ENCODE assay signal across 9 cellular contexts in genomic region chr1:37752583-37753471, GRCh38. TPM values are rescaled to one million over a fixed set of nuclear protein-coding genes. Genes with fewer than 3 reads are reported as not detected.
A peak's percentile ranks its signal among the peaks of the same experiment; 100 is the strongest.
DNase-seq lines count a peak whose midpoint lies in the region; ATAC-seq, FAIRE-seq and TF ChIP-seq lines count a peak whose summit lies in the region.
"Had no signal": no experiment of that assay in that cellular context is flagged by ENCODE, and none has a peak within 500 bp of the region (broad histone marks: within the 10 kb centered on the region; RNA-seq: fewer than 3 reads in every experiment).

No MANE protein-coding gene starts in this region.

- H3K27me3 ChIP-seq in naive thymus-derived CD4-positive, alpha-beta T cell (ENCODE audit: control insufficient read depth in 2 of 2, insufficient read depth in 2 of 2, low read length in 2 of 2) = peaks cover 0 to 3% of the 10 kb centered on the region in 2 donors

- H3K4me1 ChIP-seq in naive thymus-derived CD4-positive, alpha-beta T cell (ENCODE audit: control insufficient read depth in 2 of 2, insufficient read depth in 2 of 2, low read length in 2 of 2) = no peaks in the 10 kb centered on the region
- H3K4me1 ChIP-seq: HAP-1 had no signal

- H3K36me3 Mint-ChIP-seq in effector memory CD8-positive, alpha-beta T cell (ENCODE audit: insufficient read depth) = no peaks in the 10 kb centered on the region
- peaks cover 0 to 2% (median 0%) of the 10 kb centered on the region in 5 donors for H3K36me3 Mint-ChIP-seq in naive thymus-derived CD4-positive, alpha-beta T cell

- intact Hi-C loops in naive thymus-derived CD4-positive, alpha-beta T cell (cut with micrococcal nuclease) = no loop called here

- peak; percentile 88 for FAIRE-seq in GM12891 (lab: Jason Lieb, UNC)

- ATAC-seq in effector memory CD8-positive, alpha-beta T cell (replicated peaks) = peak; percentile 44
- peak; percentile 49 for ATAC-seq in naive thymus-derived CD4-positive, alpha-beta T cell
- no peak for ATAC-seq in GM21515 (IDR thresholded peaks at IDR 0.05; ENCODE audit: unreplicated experiment)
- ATAC-seq in GM18517 (IDR thresholded peaks at IDR 0.05; ENCODE audit: unreplicated experiment) = no peak
- no peak for ATAC-seq in HG02588 (IDR thresholded peaks at IDR 0.05; ENCODE audit: unreplicated experiment)

- H3K27me3 Mint-ChIP-seq in effector memory CD8-positive, alpha-beta T cell = peaks cover 34 to 48% of the 10 kb centered on the region in 2 donors
- peaks cover 28 to 63% (median 52%) of the 10 kb centered on the region in 5 donors for H3K27me3 Mint-ChIP-seq in naive thymus-derived CD4-positive, alpha-beta T cell

- peak overlapping the region in 1 of 2 donors; percentile 60 for H3K27ac Mint-ChIP-seq in effector memory CD8-positive, alpha-beta T cell
- no peak overlapping the region for H3K27ac Mint-ChIP-seq in naive thymus-derived CD4-positive, alpha-beta T cell

- DNase-seq in Ammon's horn (ENCODE audit: low spot score) (peak; percentile 8), GM12891 (ENCODE audit: insufficient read length, low spot score) (peak; percentile 71), RPMI8226 (peak; percentile 66)
- DNase-seq in effector memory CD8-positive, alpha-beta T cell = no peak
- DNase-seq in naive thymus-derived CD4-positive, alpha-beta T cell = peak in 1 of 9 donors; percentile 44

- no peak overlapping the region for H3K4me3 ChIP-seq in naive thymus-derived CD4-positive, alpha-beta T cell (ENCODE audit: low read length)
- H3K4me3 ChIP-seq: HAP-1 had no signal

- H3K36me3 ChIP-seq in naive thymus-derived CD4-positive, alpha-beta T cell (ENCODE audit: control insufficient read depth in 2 of 3, insufficient read depth in 3 of 3, low read length in 3 of 3) = no peaks in the 10 kb centered on the region
- H3K36me3 ChIP-seq: HAP-1 had no signal

- peaks cover 5 to 8% of the 10 kb centered on the region in 2 donors for H3K4me1 Mint-ChIP-seq in effector memory CD8-positive, alpha-beta T cell (ENCODE audit: low read depth in 2 of 2)
- H3K4me1 Mint-ChIP-seq in naive thymus-derived CD4-positive, alpha-beta T cell = peaks cover 6 to 12% (median 8%) of the 10 kb centered on the region in 7 donors

- no peaks in the 10 kb centered on the region for H3K9me3 ChIP-seq in naive thymus-derived CD4-positive, alpha-beta T cell (ENCODE audit: control insufficient read depth in 2 of 3, low read length in 3 of 3)
- H3K9me3 ChIP-seq: HAP-1 had no signal

- H3K27ac ChIP-seq in naive thymus-derived CD4-positive, alpha-beta T cell (ENCODE audit: low read depth, low read length) = no peak overlapping the region

- CTCF ChIA-PET in naive thymus-derived CD4-positive, alpha-beta T cell (lab: Charles Lee) = no interaction called here

- TF ChIP-seq POLR2A in GM12891 (IDR thresholded peaks at IDR 0.05; ENCODE audit: low read depth, low read length) = no peak

- H3K4me3 Mint-ChIP-seq in effector memory CD8-positive, alpha-beta T cell = peak overlapping the region; percentile 75 to 78
- H3K4me3 Mint-ChIP-seq in naive thymus-derived CD4-positive, alpha-beta T cell = peak overlapping the region; percentile 55 to 87 (median 74)

- no peaks in the 10 kb centered on the region for H3K9me3 Mint-ChIP-seq in effector memory CD8-positive, alpha-beta T cell
- no peaks in the 10 kb centered on the region for H3K9me3 Mint-ChIP-seq in naive thymus-derived CD4-positive, alpha-beta T cell

- POLR2A ChIA-PET in naive thymus-derived CD4-positive, alpha-beta T cell (lab: Charles Lee) = no interaction called here

TF ChIP-seq in GM12891, 5 proteins besides CTCF, POLR2A, EP300 and RAD21:
- TF ChIP-seq POLR2AphosphoS5 (IDR thresholded peaks at IDR 0.05; ENCODE audit: low read depth, low read length) = no peak
- no peak for TF ChIP-seq POU2F2 (IDR thresholded peaks at IDR 0.05; ENCODE audit: low read depth, low read length)
- TF ChIP-seq SPI1 (IDR thresholded peaks at IDR 0.05; ENCODE audit: low read depth, low read length) = no peak
- TF ChIP-seq TAF1 (IDR thresholded peaks at IDR 0.05; ENCODE audit: low read depth, low read length) = no peak
- no peak for TF ChIP-seq PAX5 (IDR thresholded peaks at IDR 0.05; ENCODE audit: insufficient read depth, low read length, severe bottlenecking)

RNA-seq across cellular contexts. Expression of gene EPHA10, which starts 12.1 kb away (rescaled TPM):
- 0.05 TPM for polyA plus RNA-seq in GM12891 (2012; ENCODE audit: low read depth, missing spikeins)
- under 1 TPM in 1 of 5 experiments, not detected in 4; 0.19 TPM for total RNA-seq in naive thymus-derived CD4-positive, alpha-beta T cell
- polyA plus RNA-seq in naive thymus-derived CD4-positive, alpha-beta T cell = not detected

RNA-seq across cellular contexts. Expression of gene MANEAL, which starts 40.8 kb away (rescaled TPM):
- 3.5 TPM for polyA plus RNA-seq in GM12891 (2012; ENCODE audit: low read depth, missing spikeins)
- total RNA-seq in naive thymus-derived CD4-positive, alpha-beta T cell = 1 to 10 TPM in 4 of 5 experiments, under 1 TPM in 1; 0.66 to 2.1 (median 1.1) TPM
- polyA plus RNA-seq in naive thymus-derived CD4-positive, alpha-beta T cell = 1 to 10 TPM in 1 of 2 donors, under 1 TPM in 1; 0.48 to 1.6 TPM

RNA-seq across cellular contexts. Expression of gene C1orf122, which starts 54.8 kb away (rescaled TPM):
- polyA plus RNA-seq in GM12891 (2012; ENCODE audit: low read depth, missing spikeins) = 18.4 TPM
- 10 to 100 TPM; 11.4 to 20.6 (median 11.7) TPM for total RNA-seq in naive thymus-derived CD4-positive, alpha-beta T cell
- polyA plus RNA-seq in naive thymus-derived CD4-positive, alpha-beta T cell = 10 to 100 TPM; 24.8 to 26.4 TPM

RNA-seq across cellular contexts. Expression of gene YRDC, which starts 55.2 kb away (rescaled TPM):
- 22.3 TPM for polyA plus RNA-seq in GM12891 (2012; ENCODE audit: low read depth, missing spikeins)
- total RNA-seq in naive thymus-derived CD4-positive, alpha-beta T cell = 10 to 100 TPM; 13.1 to 30.6 (median 22.3) TPM
- 10 to 100 TPM; 13.4 to 17.0 TPM for polyA plus RNA-seq in naive thymus-derived CD4-positive, alpha-beta T cell

Comparison
In these comparisons a context has a peak if more than half of its experiments do, and no peak if none do; other contexts are left out.
1. DNase-seq: peak in Ammon's horn (single experiment), GM12891 (single experiment) and RPMI8226 (single experiment); none in effector memory CD8-positive, alpha-beta T cell (0 of 3).
2. ATAC-seq: peak in effector memory CD8-positive, alpha-beta T cell (single experiment) and naive thymus-derived CD4-positive, alpha-beta T cell (single experiment); none in GM21515 (single experiment), GM18517 (single experiment) and HG02588 (single experiment).